16 cellular contexts compared by ENCODE assay signal in the genomic region with DNA sequence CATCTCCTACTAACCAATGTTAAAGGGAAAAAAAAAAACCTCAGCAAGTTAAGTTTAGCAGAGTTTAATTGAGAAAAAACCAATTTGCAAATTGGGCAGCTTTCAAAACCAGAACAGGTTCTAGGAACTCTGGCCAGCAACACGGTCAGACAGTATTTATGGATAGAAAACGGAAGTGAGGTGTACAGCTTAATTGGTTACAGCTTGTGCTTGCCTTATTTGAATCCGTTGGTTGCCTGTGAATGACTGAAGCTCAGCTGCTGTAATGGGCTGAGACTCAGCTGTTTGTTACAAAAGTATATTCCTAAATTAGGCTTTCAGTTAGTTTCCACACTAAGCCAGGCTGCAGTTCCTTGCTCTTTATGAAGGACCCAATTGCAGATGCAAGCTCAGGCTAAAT.
"Had no signal": no experiment of that assay in that cellular context is flagged by ENCODE, and none has a peak within 500 bp of the region (broad histone marks: within the 10 kb centered on the region; RNA-seq: fewer than 3 reads in every experiment).

No MANE protein-coding gene starts in this region.

- H3K4me1 ChIP-seq: colonic mucosa had no signal

- H3K27me3 ChIP-seq: brain microvascular endothelial cell, colonic mucosa had no signal

- H3K9me3 ChIP-seq: colonic mucosa had no signal

- ATAC-seq: activated T-cell treated with anti-CD3 and anti-CD28 coated beads, Interleukin-2, amount 50 U/mL, for 72 hours; left lobe of liver; stimulated activated naive CD8-positive, alpha-beta T cell treated with anti-CD3 and anti-CD28 coated beads, Interleukin-15, amount 100 ng/mL, for 72 hours had no signal

- DNase-seq: activated CD4-positive, alpha-beta T cell treated with anti-CD3 and anti-CD28 coated beads, Interleukin-2, amount 50 U/mL, for 4 hours; activated effector memory CD4-positive, alpha-beta T cell treated with anti-CD3 and anti-CD28 coated beads, Interleukin-2, amount 50 U/mL, for 16 hours; activated naive CD4-positive, alpha-beta T cell treated with anti-CD3 and anti-CD28 coated beads, Interleukin-2, amount 50 U/mL, for 16 hours; activated T-cell treated with anti-CD3 and anti-CD28 coated beads, Interleukin-2, amount 50 U/mL, for 72 hours; aorta; brain microvascular endothelial cell; colonic mucosa; foreskin melanocyte; kidney; mammary epithelial cell; occipital lobe; small intestine; stimulated activated CD4-positive, alpha-beta T cell treated with anti-CD3 and anti-CD28 coated beads, Interleukin-15, amount 100 ng/mL, for 24 hours; stimulated activated CD4-positive, alpha-beta T cell treated with anti-CD3 and anti-CD28 coated beads, Interleukin-2, amount 100 ng/mL, for 48 hours; stimulated activated naive CD8-positive, alpha-beta T cell treated with anti-CD3 and anti-CD28 coated beads, Interleukin-15, amount 100 ng/mL, for 72 hours had no signal

- H3K36me3 ChIP-seq: brain microvascular endothelial cell, colonic mucosa had no signal

- H3K27ac ChIP-seq: brain microvascular endothelial cell, colonic mucosa had no signal

- H3K4me3 ChIP-seq: colonic mucosa had no signal
